ENCODE assay signal across 25 cellular contexts in the genomic region with DNA sequence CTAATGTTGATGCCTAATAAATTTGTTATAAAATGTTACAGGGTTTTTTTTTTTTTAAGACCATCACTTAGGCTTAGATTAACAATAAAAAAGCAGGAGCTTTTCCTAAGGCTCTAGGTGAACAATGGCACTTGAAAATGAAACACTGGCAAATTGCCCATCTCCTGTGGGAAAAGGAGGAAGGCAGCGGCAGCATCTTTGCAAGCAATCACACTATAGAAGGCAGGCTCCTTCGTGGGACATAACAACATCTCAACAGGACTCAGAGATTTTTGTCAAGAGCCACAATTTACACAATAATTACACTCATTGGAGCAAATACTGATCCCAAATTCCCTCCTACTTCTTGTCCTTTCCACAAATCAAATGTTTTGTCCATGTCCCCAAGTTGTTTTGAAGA.
DNase-seq lines count a peak whose midpoint lies in the region; TF ChIP-seq lines count a peak whose summit lies in the region.
"Had no signal": no experiment of that assay in that cellular context is flagged by ENCODE, and none has a peak within 500 bp of the region (broad histone marks: within the 10 kb centered on the region; RNA-seq: fewer than 3 reads in every experiment).

No MANE protein-coding gene starts in this region.

- peaks cover 20% of the 10 kb centered on the region for H3K4me1 Mint-ChIP-seq in neural progenitor cell
- no peaks in the 10 kb centered on the region for H3K4me1 Mint-ChIP-seq in Caco-2 (ENCODE audit: low read depth, unreplicated experiment)

- H3K27me3 Mint-ChIP-seq in neural progenitor cell (ENCODE audit: insufficient read depth, low read depth) (peaks cover 5% of the 10 kb centered on the region), Caco-2 (ENCODE audit: insufficient read depth, unreplicated experiment) (no peaks in the 10 kb centered on the region)
- H3K27me3 Mint-ChIP-seq: activated CD8-positive, alpha-beta T cell treated with anti-CD3 and anti-CD28 coated beads for 36 hours; natural killer cell treated with Interleukin-12 subunit alpha and Interleukin-12 subunit beta and Interleukin-15 and Interleukin-18, amount 100 ng/mL, for 72 hours had no signal

- no peak overlapping the region for H3K27ac Mint-ChIP-seq in neural progenitor cell
- no peak overlapping the region for H3K27ac Mint-ChIP-seq in Caco-2 (ENCODE audit: unreplicated experiment)
- H3K27ac Mint-ChIP-seq: activated CD8-positive, alpha-beta T cell treated with anti-CD3 and anti-CD28 coated beads for 36 hours; natural killer cell treated with Interleukin-12 subunit alpha and Interleukin-12 subunit beta and Interleukin-15 and Interleukin-18, amount 100 ng/mL, for 72 hours had no signal

- no peak for TF ChIP-seq CTCF in choroid plexus epithelial cell (conservative IDR thresholded peaks at IDR 0.05; ENCODE audit: low read depth, low read length)
- no peak for TF ChIP-seq CTCF in neural progenitor cell (IDR thresholded peaks at IDR 0.05)
- TF ChIP-seq CTCF in Caco-2 (IDR thresholded peaks at IDR 0.05; ENCODE audit: insufficient read depth in 1 of 2, low read depth in 1 of 2, low read length in 1 of 2, severe bottlenecking in 1 of 2, unreplicated experiment in 1 of 2), result no peak

- H3K9me3 Mint-ChIP-seq in neural progenitor cell, result peaks cover 14% of the 10 kb centered on the region
- H3K9me3 Mint-ChIP-seq in Caco-2 (ENCODE audit: unreplicated experiment), result peaks cover 9% of the 10 kb centered on the region

- H4K20me1 ChIP-seq in neural progenitor cell (ENCODE audit: low read depth), result no peaks in the 10 kb centered on the region

- no peak overlapping the region for H3K4me3 ChIP-seq in choroid plexus epithelial cell (ENCODE audit: low read depth, low read length)
- no peak overlapping the region for H3K4me3 ChIP-seq in neural progenitor cell
- H3K4me3 ChIP-seq in Caco-2 (ENCODE audit: low read depth, low read length), result no peak overlapping the region
- H3K4me3 ChIP-seq: A549, colonic mucosa, MG63, pancreas, stomach, transverse colon had no signal

- H3K4me1 ChIP-seq in neural progenitor cell (peaks cover 24% of the 10 kb centered on the region), Caco-2 (no peaks in the 10 kb centered on the region)
- H3K4me1 ChIP-seq: A549, colonic mucosa, pancreas, stomach, transverse colon had no signal

- H2AFZ ChIP-seq in neural progenitor cell (replicated peaks), result peak overlapping the region; percentile 47

- DNase-seq in NCI-H2171 treated with DMSO at 0.1 percent for 48 hours (lab: John Stamatoyannopoulos, UW) (peak; percentile 66), NCI-H2171 (lab: John Stamatoyannopoulos, UW) (no peak), NCI-H2107 treated with DMSO at 0.1 percent for 48 hours (lab: John Stamatoyannopoulos, UW; ENCODE audit: unreplicated experiment) (peak; percentile 70), choroid plexus epithelial cell (ENCODE audit: low read depth) (peak; percentile 4), neural progenitor cell (ENCODE audit: low spot score) (no peak), Caco-2 (no peak)
- no peak for DNase-seq in stimulated activated CD4-positive, alpha-beta T cell treated with anti-CD3 and anti-CD28 coated beads, Interleukin-12 subunit alpha, Interleukin-12 subunit beta, amount 100 ng/mL, for 4 hours
- DNase-seq in activated naive CD4-positive, alpha-beta T cell treated with anti-CD3 and anti-CD28 coated beads, Interleukin-2, amount 50 U/mL, for 16 hours, result no peak
- DNase-seq: activated CD8-positive, alpha-beta T cell treated with anti-CD3 and anti-CD28 coated beads for 36 hours; activated gamma-delta T cell; colonic mucosa; left ventricle myocardium superior; MG63; midbrain; NCI-H1930; NCI-H526 treated with DMSO at 0.1 percent for 48 hours; OCI-M1; pancreas; right cardiac atrium; stimulated activated CD4-positive, alpha-beta T cell treated with anti-CD3 and anti-CD28 coated beads, Interleukin-4, amount 100 ng/mL, for 4 hours; stomach; T1000; transverse colon had no signal

- H3K4me2 ChIP-seq in neural progenitor cell, result peak overlapping the region; percentile 24
- H3K4me2 ChIP-seq: A549 had no signal

- H3K4me3 Mint-ChIP-seq in neural progenitor cell (no peak overlapping the region), Caco-2 (ENCODE audit: unreplicated experiment) (no peak overlapping the region)
- H3K4me3 Mint-ChIP-seq: activated CD8-positive, alpha-beta T cell treated with anti-CD3 and anti-CD28 coated beads for 36 hours; natural killer cell treated with Interleukin-12 subunit alpha and Interleukin-12 subunit beta and Interleukin-15 and Interleukin-18, amount 100 ng/mL, for 72 hours had no signal

- H3K27me3 ChIP-seq in neural progenitor cell, result no peaks in the 10 kb centered on the region
- H3K27me3 ChIP-seq in Caco-2 (replicated peaks; ENCODE audit: control insufficient read depth, insufficient read depth, low read length), result no peaks in the 10 kb centered on the region
- H3K27me3 ChIP-seq: colonic mucosa, MG63, pancreas, stomach, transverse colon had no signal

- H3K9ac ChIP-seq in neural progenitor cell, result no peak overlapping the region

- H3K36me3 Mint-ChIP-seq in neural progenitor cell (no peaks in the 10 kb centered on the region), Caco-2 (ENCODE audit: insufficient read depth, unreplicated experiment) (peaks cover 5% of the 10 kb centered on the region)

- H3K9me3 ChIP-seq in neural progenitor cell (ENCODE audit: low read depth) (no peaks in the 10 kb centered on the region), Caco-2 (0 out of 2 replicates have a peak, but pooled peaks cover 8% of the 10 kb centered on the region)
- H3K9me3 ChIP-seq: A549, colonic mucosa, MG63, pancreas had no signal

- H3K79me2 ChIP-seq in neural progenitor cell (ENCODE audit: low read depth), result no peaks in the 10 kb centered on the region

- POLR2A ChIA-PET in Caco-2 (lab: Charles Lee), result no interaction called here

- intact Hi-C loops in Caco-2 (cut with micrococcal nuclease; ENCODE audit: unreplicated experiment), result no loop called here

- no TSS peak for BruUV-seq in Caco-2 (replicated peaks; lab: Mats Ljungman, UMichigan)

- CTCF ChIA-PET in Caco-2 (lab: Charles Lee), result no interaction called here

- H3K36me3 ChIP-seq in neural progenitor cell (peaks cover 7% of the 10 kb centered on the region), Caco-2 (ENCODE audit: control insufficient read depth, insufficient read depth, low read length) (no peaks in the 10 kb centered on the region)
- H3K36me3 ChIP-seq: colonic mucosa, MG63, pancreas, stomach, transverse colon had no signal

- peak overlapping the region; percentile 33 for H3K27ac ChIP-seq in neural progenitor cell
- H3K27ac ChIP-seq: A549, colonic mucosa, pancreas, stomach, transverse colon had no signal

- peaks cover 14% of the 10 kb centered on the region for H3F3A ChIP-seq in neural progenitor cell (ENCODE audit: low read depth)

Comparison
In these comparisons a context has a peak if more than half of its experiments do, and no peak if none do; other contexts are left out.
1. DNase-seq: peak in NCI-H2171 treated with DMSO at 0.1 percent for 48 hours (single experiment), NCI-H2107 treated with DMSO at 0.1 percent for 48 hours (single experiment) and choroid plexus epithelial cell (single experiment); none in NCI-H2171 (single experiment), neural progenitor cell (single experiment), Caco-2 (0 of 2), stimulated activated CD4-positive, alpha-beta T cell treated with anti-CD3 and anti-CD28 coated beads, Interleukin-12 subunit alpha, Interleukin-12 subunit beta, amount 100 ng/mL, for 4 hours (single experiment) and activated naive CD4-positive, alpha-beta T cell treated with anti-CD3 and anti-CD28 coated beads, Interleukin-2, amount 50 U/mL, for 16 hours (single experiment).